In the genomic region with DNA sequence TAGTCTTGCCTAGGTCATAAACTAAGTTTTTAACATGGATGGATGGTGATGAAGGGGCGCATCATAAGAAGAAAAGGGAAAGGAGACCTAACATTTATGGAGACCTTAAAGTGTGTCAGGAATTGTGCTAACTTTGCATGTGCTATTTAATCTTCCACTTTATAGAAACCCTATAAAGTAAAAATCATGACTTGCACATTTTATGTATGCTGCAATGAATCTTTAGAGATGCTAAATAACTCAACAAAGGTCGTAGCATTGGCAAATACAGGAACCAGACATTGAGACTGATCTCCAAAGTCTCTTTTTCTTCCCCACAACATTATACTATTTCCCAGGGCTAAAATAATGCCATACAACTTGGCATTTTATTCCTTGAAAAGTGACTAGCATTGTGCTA, we compare ENCODE assay signal across 24 cellular contexts.
DNase-seq lines count a peak whose midpoint lies in the region; ATAC-seq, FAIRE-seq and TF ChIP-seq lines count a peak whose summit lies in the region.
"Had no signal": no experiment of that assay in that cellular context is flagged by ENCODE, and none has a peak within 500 bp of the region (broad histone marks: within the 10 kb centered on the region; RNA-seq: fewer than 3 reads in every experiment).

No MANE protein-coding gene starts in this region.

- H3K9me1 ChIP-seq in IMR-90 (ENCODE audit: insufficient read depth, low read length): no peaks in the 10 kb centered on the region
- H3K9me1 ChIP-seq in K562 (ENCODE audit: control insufficient read depth, insufficient read depth, low read length): no peaks in the 10 kb centered on the region

- H3K9me2 ChIP-seq in SK-N-SH: no peaks in the 10 kb centered on the region

- H4K91ac ChIP-seq in IMR-90 (ENCODE audit: insufficient read depth, low read depth, low read length): no peak overlapping the region

- H2BK5ac ChIP-seq in IMR-90 (ENCODE audit: low read depth, low read length, poor library complexity, severe bottlenecking): no peak overlapping the region

- H3K79me2 ChIP-seq in SK-N-SH (ENCODE audit: insufficient read depth) (no peaks in the 10 kb centered on the region), K562 (ENCODE audit: control insufficient read depth, insufficient read depth, low read length) (no peaks in the 10 kb centered on the region)

- no peaks in the 10 kb centered on the region for H3K36me3 ChIP-seq in SK-N-SH (replicated peaks in 1 of 2; ENCODE audit: control insufficient read depth in 1 of 2, insufficient read depth in 2 of 2, low read length in 1 of 2)
- 0 out of 2 replicates have a peak, but pooled peaks cover 2% of the 10 kb centered on the region for H3K36me3 ChIP-seq in IMR-90 (ENCODE audit: control insufficient read depth, insufficient read depth, low read length)
- H3K36me3 ChIP-seq in K562 (ENCODE audit: control insufficient read depth, insufficient read depth, low read length): no peaks in the 10 kb centered on the region
- H3K36me3 ChIP-seq: BE2C, BLaER1 had no signal

- intact Hi-C loops in IMR-90 (cut with micrococcal nuclease) (no loop called here), K562 (cut with micrococcal nuclease) (no loop called here)

- H3K4me3 ChIP-seq in SK-N-SH (ENCODE audit: low read depth in 2 of 2, low read length in 1 of 2): no peak overlapping the region
- H3K4me3 ChIP-seq in A549: no peak overlapping the region
- no peak overlapping the region for H3K4me3 ChIP-seq in IMR-90 (ENCODE audit: insufficient read depth, low read depth, low read length)
- no peak overlapping the region for H3K4me3 ChIP-seq in K562
- H3K4me3 ChIP-seq: BLaER1 had no signal

- TF ChIP-seq EP300 in SK-N-SH (IDR thresholded peaks at IDR 0.05; ENCODE audit: borderline replicate concordance in 1 of 2, low read depth in 1 of 2, low read length in 1 of 2) (no peak), A549 (IDR thresholded peaks at IDR 0.05) (no peak), K562 (IDR thresholded peaks at IDR 0.05; ENCODE audit: low read length) (no peak)

- H3K4me2 ChIP-seq in SK-N-SH (no peak overlapping the region), A549 (no peak overlapping the region), IMR-90 (ENCODE audit: low read depth, low read length) (no peak overlapping the region), K562 (ENCODE audit: insufficient read depth, low read length) (no peak overlapping the region)
- H3K4me2 ChIP-seq: BLaER1 had no signal

- no peak overlapping the region for H4K8ac ChIP-seq in IMR-90 (ENCODE audit: low read depth in 2 of 2, low read length in 2 of 2)

- no peaks in the 10 kb centered on the region for H3K9me3 ChIP-seq in SK-N-SH
- H3K9me3 ChIP-seq in A549: no peaks in the 10 kb centered on the region
- H3K9me3 ChIP-seq in IMR-90 (ENCODE audit: control insufficient read depth, insufficient read depth, low read length): no peaks in the 10 kb centered on the region
- H3K9me3 ChIP-seq in K562 (replicated peaks; ENCODE audit: control insufficient read depth, insufficient read depth, low read depth, low read length): no peaks in the 10 kb centered on the region
- H3K9me3 ChIP-seq: BE2C, BLaER1 had no signal

- TF ChIP-seq CTCF in SK-N-SH (IDR thresholded peaks at IDR 0.05) (no peak), A549 (IDR thresholded peaks at IDR 0.05) (no peak), IMR-90 (conservative IDR thresholded peaks at IDR 0.05; ENCODE audit: low read depth, low read length) (no peak), K562 (IDR thresholded peaks at IDR 0.05 in 2 of 3, conservative IDR thresholded peaks at IDR 0.05 in 1 of 3; ENCODE audit: insufficient read depth in 2 of 3, low read depth in 1 of 3, low read length in 3 of 3) (no peak)

- H3K27ac ChIP-seq in SK-N-SH (ENCODE audit: low read depth in 2 of 2, low read length in 1 of 2) (no peak overlapping the region), A549 (no peak overlapping the region; a peak in 1 of 6 replicates), IMR-90 (ENCODE audit: insufficient read depth, low read length) (no peak overlapping the region), K562 (ENCODE audit: extremely low read depth, low read depth, low read length) (no peak overlapping the region)
- H3K27ac ChIP-seq: 22Rv1, BLaER1 had no signal

- H4K20me1 ChIP-seq in SK-N-SH (ENCODE audit: insufficient read depth) (no peaks in the 10 kb centered on the region), IMR-90 (ENCODE audit: insufficient read depth, low read length) (no peaks in the 10 kb centered on the region), K562 (replicated peaks; ENCODE audit: control insufficient read depth, insufficient read depth, low read length) (no peaks in the 10 kb centered on the region)
- H4K20me1 ChIP-seq: BLaER1 had no signal

- no peak overlapping the region for H3K23ac ChIP-seq in IMR-90 (ENCODE audit: low read depth, low read length)

- no peak overlapping the region for H2AFZ ChIP-seq in SK-N-SH (ENCODE audit: low read depth)
- H2AFZ ChIP-seq in IMR-90 (replicated peaks; ENCODE audit: low read length, poor library complexity): no peak overlapping the region
- no peak overlapping the region for H2AFZ ChIP-seq in K562 (ENCODE audit: low read depth, low read length)

- no peak for TF ChIP-seq POLR2A in A549 (IDR thresholded peaks at IDR 0.05; ENCODE audit: low read length)
- TF ChIP-seq POLR2A in IMR-90 (IDR thresholded peaks at IDR 0.05; ENCODE audit: low read depth, low read length): no peak
- TF ChIP-seq POLR2A in K562 (conservative IDR thresholded peaks at IDR 0.05): no peak

- TF ChIP-seq RAD21 in SK-N-SH (IDR thresholded peaks at IDR 0.05; ENCODE audit: low read length) (no peak), A549 (conservative IDR thresholded peaks at IDR 0.05 in 1 of 2, IDR thresholded peaks at IDR 0.05 in 1 of 2) (no peak), IMR-90 (IDR thresholded peaks at IDR 0.05; ENCODE audit: low read length) (no peak), K562 (CRISPR knock-in tag; conservative IDR thresholded peaks at IDR 0.05 in 1 of 2, IDR thresholded peaks at IDR 0.05 in 1 of 2) (no peak)

- H3K79me1 ChIP-seq in IMR-90 (ENCODE audit: low read depth in 1 of 2, low read length in 2 of 2): no peaks in the 10 kb centered on the region; a peak in 1 of 4 replicates

- H3K18ac ChIP-seq in IMR-90 (ENCODE audit: low read depth, low read length): no peak overlapping the region

- H3K9ac ChIP-seq in SK-N-SH (no peak overlapping the region), IMR-90 (ENCODE audit: low read depth, low read length) (no peak overlapping the region), K562 (ENCODE audit: insufficient read depth in 1 of 2, low read depth in 2 of 2, low read length in 2 of 2) (no peak overlapping the region)
- H3K9ac ChIP-seq: BLaER1 had no signal

- no peak overlapping the region for H2AK9ac ChIP-seq in IMR-90 (replicated peaks; ENCODE audit: low read depth, low read length, poor library complexity)

- CTCF ChIA-PET in SK-N-SH (lab: Yijun Ruan, JAX): no interaction called here
- CTCF ChIA-PET in A549 (lab: Yijun Ruan, JAX): no interaction called here
- CTCF ChIA-PET in IMR-90 (lab: Yijun Ruan, JAX): no interaction called here
- CTCF ChIA-PET in K562 (lab: Yijun Ruan, JAX; ENCODE audit: low intra/inter-chr PET ratio): no interaction called here

- BruUV-seq in IMR-90 (replicated peaks; lab: Mats Ljungman, UMichigan) (no TSS peak), K562 (replicated peaks; lab: Mats Ljungman, UMichigan) (no TSS peak)

- no peak overlapping the region for H4K5ac ChIP-seq in IMR-90 (ENCODE audit: low read depth, low read length)

- DNase-seq in SK-N-SH (no peak), A549 (ENCODE audit: low read depth in 1 of 2, low spot score in 1 of 2) (no peak), IMR-90 (no peak), K562 (ENCODE audit: extremely low read depth in 1 of 4, low spot score in 3 of 4) (no peak), SKM-1 treated with dmso at 0.1 percent for 144 hours (lab: John Stamatoyannopoulos, UW; ENCODE audit: unreplicated experiment) (no peak)
- DNase-seq in activated CD4-positive, alpha-beta T cell treated with anti-CD3 and anti-CD28 coated beads, Interleukin-2, amount 50 U/mL, for 4 hours: no peak
- DNase-seq: ACHN; BE2C; C1 segment of cervical spinal cord; CD4-positive, alpha-beta memory T cell; CD4-positive, CD25-positive, alpha-beta regulatory T cell; CD8-positive, alpha-beta memory T cell; COR-L47; DMS 273 treated with DMSO at 0.1 percent for 48 hours; DMS153; DMS53; DMS79 treated with DMSO at 0.1 percent for 48 hours; GF-D8 had no signal

- H3K4ac ChIP-seq in IMR-90 (ENCODE audit: low read depth, low read length): no peak overlapping the region

- no peak overlapping the region for H2AK5ac ChIP-seq in IMR-90 (ENCODE audit: low read depth, low read length)

- H2BK15ac ChIP-seq in IMR-90 (ENCODE audit: low read depth, low read length): no peak overlapping the region

- no peak overlapping the region for H2BK20ac ChIP-seq in IMR-90 (ENCODE audit: low read depth, low read length)

- H3K4me1 ChIP-seq in SK-N-SH (ENCODE audit: control insufficient read depth in 1 of 2, insufficient read depth in 2 of 2, low read depth in 1 of 2, low read length in 1 of 2) (peaks cover 0 to 7% of the 10 kb centered on the region in 2 experiments; a peak in 2 of 4 replicates), A549 (no peaks in the 10 kb centered on the region), IMR-90 (ENCODE audit: control insufficient read depth, insufficient read depth, low read length) (peaks cover 2% of the 10 kb centered on the region; the same call in 1 of the 2 replicates), K562 (replicated peaks in 1 of 2; ENCODE audit: control insufficient read depth in 2 of 2, insufficient read depth in 2 of 2, low read length in 2 of 2) (no peaks in the 10 kb centered on the region)
- H3K4me1 ChIP-seq: BE2C, BLaER1 had no signal

- in situ Hi-C loops in IMR-90 (cut with MboI; ENCODE audit: low sequenced_read_pairs): no loop called here
- in situ Hi-C loops in K562 (cut with MboI): no loop called here

- no peak overlapping the region for H3K14ac ChIP-seq in IMR-90 (replicated peaks; ENCODE audit: low read depth, low read length)

- H3K56ac ChIP-seq in IMR-90 (ENCODE audit: extremely low read depth, insufficient read depth, low read length): no peak overlapping the region

- 26% methylated on average over 2 of the region's 2 CpGs for WGBS in SK-N-SH (ENCODE audit: low lambda C conversion rate)
- WGBS in A549 (ENCODE audit: missing lambda C conversion rate): 71% methylated on average over 2 of the region's 2 CpGs
- no CpG with 5 or more reads among the region's 2 CpGs for WGBS in IMR-90 (ENCODE audit: extremely low coverage in 2 of 2, insufficient read length in 1 of 2), 2 experiments
- 0% methylated on average over 2 of the region's 2 CpGs for WGBS in K562 (ENCODE audit: insufficient coverage, low coverage, missing lambda C conversion rate)

- FAIRE-seq in A549 (lab: Jason Lieb, UNC) (peak; percentile 32), K562 (lab: Jason Lieb, UNC) (no peak)
- FAIRE-seq: G401.6, GM12891 had no signal

- no peak overlapping the region for H2BK120ac ChIP-seq in IMR-90 (ENCODE audit: low read depth, low read length)

- dilution Hi-C loops in IMR-90 (cut with HindIII; ENCODE audit: low sequenced_read_pairs, unreplicated experiment): no loop called here

- ATAC-seq in SK-N-SH treated with all-trans-retinoic acid at 6 μM for 48 hours (no peak), A549 (no peak), IMR-90 (ENCODE audit: low read depth) (no peak), K562 (no peak), GM18861 (IDR thresholded peaks at IDR 0.05; ENCODE audit: unreplicated experiment) (no peak)

- POLR2A ChIA-PET in SK-N-SH (lab: Yijun Ruan, JAX) (no interaction called here), A549 (lab: Yijun Ruan, JAX) (no interaction called here), IMR-90 (lab: Charles Lee; ENCODE audit: unreplicated experiment) (no interaction called here), K562 (lab: Yijun Ruan, JAX) (no interaction called here)

- H3F3A ChIP-seq in SK-N-SH (replicated peaks; ENCODE audit: insufficient read depth): no peaks in the 10 kb centered on the region

- H3K27me3 ChIP-seq in SK-N-SH (ENCODE audit: insufficient read depth) (no peaks in the 10 kb centered on the region), IMR-90 (ENCODE audit: control insufficient read depth, insufficient read depth, low read length) (no peaks in the 10 kb centered on the region), K562 (ENCODE audit: control insufficient read depth in 2 of 2, insufficient read depth in 2 of 2, low read length in 2 of 2) (no peaks in the 10 kb centered on the region)
- H3K27me3 ChIP-seq: BE2C, BLaER1 had no signal
